1 cellular context compared by ENCODE assay signal in genomic region chr2:24025264-24025663, GRCh38.
TF ChIP-seq lines count a peak whose summit lies in the region.

No MANE protein-coding gene starts in this region.

TF ChIP-seq in GM23338, 12 proteins besides CTCF, POLR2A, EP300 and RAD21:
- TF ChIP-seq CREB1 (CRISPR knock-in tag; IDR thresholded peaks at IDR 0.05; ENCODE audit: low read depth) (no peak), EZH2 (IDR thresholded peaks at IDR 0.05; ENCODE audit: low read depth, unreplicated experiment) (no peak), ZNF331 (CRISPR knock-in tag; IDR thresholded peaks at IDR 0.05; ENCODE audit: low read depth) (no peak)
- TF ChIP-seq, protein P1, sequence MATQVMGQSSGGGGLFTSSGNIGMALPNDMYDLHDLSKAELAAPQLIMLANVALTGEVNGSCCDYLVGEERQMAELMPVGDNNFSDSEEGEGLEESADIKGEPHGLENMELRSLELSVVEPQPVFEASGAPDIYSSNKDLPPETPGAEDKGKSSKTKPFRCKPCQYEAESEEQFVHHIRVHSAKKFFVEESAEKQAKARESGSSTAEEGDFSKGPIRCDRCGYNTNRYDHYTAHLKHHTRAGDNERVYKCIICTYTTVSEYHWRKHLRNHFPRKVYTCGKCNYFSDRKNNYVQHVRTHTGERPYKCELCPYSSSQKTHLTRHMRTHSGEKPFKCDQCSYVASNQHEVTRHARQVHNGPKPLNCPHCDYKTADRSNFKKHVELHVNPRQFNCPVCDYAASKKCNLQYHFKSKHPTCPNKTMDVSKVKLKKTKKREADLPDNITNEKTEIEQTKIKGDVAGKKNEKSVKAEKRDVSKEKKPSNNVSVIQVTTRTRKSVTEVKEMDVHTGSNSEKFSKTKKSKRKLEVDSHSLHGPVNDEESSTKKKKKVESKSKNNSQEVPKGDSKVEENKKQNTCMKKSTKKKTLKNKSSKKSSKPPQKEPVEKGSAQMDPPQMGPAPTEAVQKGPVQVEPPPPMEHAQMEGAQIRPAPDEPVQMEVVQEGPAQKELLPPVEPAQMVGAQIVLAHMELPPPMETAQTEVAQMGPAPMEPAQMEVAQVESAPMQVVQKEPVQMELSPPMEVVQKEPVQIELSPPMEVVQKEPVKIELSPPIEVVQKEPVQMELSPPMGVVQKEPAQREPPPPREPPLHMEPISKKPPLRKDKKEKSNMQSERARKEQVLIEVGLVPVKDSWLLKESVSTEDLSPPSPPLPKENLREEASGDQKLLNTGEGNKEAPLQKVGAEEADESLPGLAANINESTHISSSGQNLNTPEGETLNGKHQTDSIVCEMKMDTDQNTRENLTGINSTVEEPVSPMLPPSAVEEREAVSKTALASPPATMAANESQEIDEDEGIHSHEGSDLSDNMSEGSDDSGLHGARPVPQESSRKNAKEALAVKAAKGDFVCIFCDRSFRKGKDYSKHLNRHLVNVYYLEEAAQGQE (IDR thresholded peaks at IDR 0.05; ENCODE audit: unreplicated experiment): no peak
